ENCODE assay signal across 9 cellular contexts in the genomic region with DNA sequence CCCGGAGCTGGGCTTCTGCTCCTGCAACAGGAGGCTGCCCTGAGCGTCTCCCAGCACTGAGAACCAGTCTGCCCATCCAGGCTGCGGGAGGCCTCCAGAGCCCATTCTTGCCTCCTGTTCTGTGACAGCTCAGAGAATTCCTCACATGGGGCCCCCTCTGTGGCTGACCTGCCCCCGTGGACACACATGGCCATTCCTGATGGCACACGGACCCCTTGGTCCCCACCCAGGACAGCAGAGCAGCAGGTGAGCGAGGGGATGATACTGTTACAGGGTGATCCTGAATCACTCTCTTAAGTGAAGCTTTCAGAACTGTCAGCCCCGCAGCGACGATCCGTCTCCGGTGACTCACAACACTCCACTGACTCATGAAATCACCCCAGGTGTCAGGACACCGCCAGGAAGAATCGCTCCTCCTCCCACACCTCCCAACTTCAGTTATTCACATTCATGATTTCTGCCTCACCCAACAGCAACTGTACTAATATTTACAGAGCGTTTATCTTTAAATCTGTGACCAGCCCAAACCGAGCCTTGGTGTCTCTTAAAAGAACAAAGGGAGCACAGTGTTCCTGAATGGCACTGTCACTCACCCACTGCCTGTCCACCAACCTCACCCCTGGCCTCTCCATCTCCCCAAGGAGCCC. TPM values are rescaled to one million over a fixed set of nuclear protein-coding genes. Genes with fewer than 3 reads are reported as not detected.
DNase-seq lines count a peak whose midpoint lies in the region; ATAC-seq and TF ChIP-seq lines count a peak whose summit lies in the region.
"Had no signal": no experiment of that assay in that cellular context is flagged by ENCODE, and none has a peak within 500 bp of the region (broad histone marks: within the 10 kb centered on the region; RNA-seq: fewer than 3 reads in every experiment).

No MANE protein-coding gene starts in this region.

- DNase-seq in DMS53 treated with DMSO at 0.1 percent for 48 hours (lab: John Stamatoyannopoulos, UW; ENCODE audit: unreplicated experiment) (peak; percentile 87), MG63 (peak; percentile 69), neural progenitor cell (ENCODE audit: low spot score) (no peak), esophagus squamous epithelium (lab: John Stamatoyannopoulos, UW) (no peak), superior temporal gyrus (ENCODE audit: extremely low spot score) (no peak), activated gamma-delta T cell (lab: John Stamatoyannopoulos, UW) (no peak), SKM-1 (lab: John Stamatoyannopoulos, UW; ENCODE audit: unreplicated experiment) (no peak)
- DNase-seq in activated T-cell treated with anti-CD3 and anti-CD28 coated beads, Interleukin-2, amount 50 U/mL, for 72 hours: peak; percentile 32 to 37

- TF ChIP-seq CTCF in neural progenitor cell (IDR thresholded peaks at IDR 0.05) (no peak), esophagus squamous epithelium (IDR thresholded peaks at IDR 0.05) (no peak)

- H3K27ac Mint-ChIP-seq in activated T-cell treated with anti-CD3 and anti-CD28 coated beads, Interleukin-2, amount 50 U/mL, for 72 hours: no peak overlapping the region
- peak overlapping the region; percentile 46 for H3K27ac Mint-ChIP-seq in neural progenitor cell

- H2AFZ ChIP-seq in neural progenitor cell (replicated peaks): no peak overlapping the region

- H4K20me1 ChIP-seq in neural progenitor cell (ENCODE audit: low read depth): peaks cover 20% of the 10 kb centered on the region

- TF ChIP-seq POLR2A in esophagus squamous epithelium (IDR thresholded peaks at IDR 0.05): no peak

- H3K4me1 ChIP-seq in neural progenitor cell (no peaks in the 10 kb centered on the region), esophagus squamous epithelium (peaks cover 0 to 23% (median 0%) of the 10 kb centered on the region in 3 donors)

- peaks cover 20% of the 10 kb centered on the region for H3K27me3 Mint-ChIP-seq in activated T-cell treated with anti-CD3 and anti-CD28 coated beads, Interleukin-2, amount 50 U/mL, for 72 hours (ENCODE audit: low read depth)
- peaks cover 17% of the 10 kb centered on the region for H3K27me3 Mint-ChIP-seq in neural progenitor cell (ENCODE audit: insufficient read depth, low read depth)

- WGBS in esophagus squamous epithelium, 2 donors: 38 to 41% methylated on average over 11 to 14 of the region's 15 CpGs

- H3K4me1 Mint-ChIP-seq in activated T-cell treated with anti-CD3 and anti-CD28 coated beads, Interleukin-2, amount 50 U/mL, for 72 hours (ENCODE audit: low read depth): peaks cover 14% of the 10 kb centered on the region
- peaks cover 10% of the 10 kb centered on the region for H3K4me1 Mint-ChIP-seq in neural progenitor cell

- no peaks in the 10 kb centered on the region for H3K36me3 ChIP-seq in MG63
- no peaks in the 10 kb centered on the region for H3K36me3 ChIP-seq in neural progenitor cell
- no peaks in the 10 kb centered on the region for H3K36me3 ChIP-seq in esophagus squamous epithelium
- H3K36me3 ChIP-seq: cardiac muscle cell had no signal

- H3K9me3 ChIP-seq in MG63 (no peaks in the 10 kb centered on the region), neural progenitor cell (ENCODE audit: low read depth) (no peaks in the 10 kb centered on the region), esophagus squamous epithelium (no peaks in the 10 kb centered on the region)

- no peaks in the 10 kb centered on the region for H3K79me2 ChIP-seq in neural progenitor cell (ENCODE audit: low read depth)

- H3K4me3 ChIP-seq in MG63 (no peak overlapping the region), neural progenitor cell (no peak overlapping the region), esophagus squamous epithelium (no peak overlapping the region)
- H3K4me3 ChIP-seq: cardiac muscle cell had no signal

- no peak overlapping the region for H3K9ac ChIP-seq in neural progenitor cell

- H3K4me2 ChIP-seq in neural progenitor cell: no peak overlapping the region

- H3K4me3 Mint-ChIP-seq in activated T-cell treated with anti-CD3 and anti-CD28 coated beads, Interleukin-2, amount 50 U/mL, for 72 hours: no peak overlapping the region
- no peak overlapping the region for H3K4me3 Mint-ChIP-seq in neural progenitor cell

- peak; percentile 74 to 84 for ATAC-seq in activated T-cell treated with anti-CD3 and anti-CD28 coated beads, Interleukin-2, amount 50 U/mL, for 72 hours (replicated peaks in 1 of 2)

- intact Hi-C loops in esophagus squamous epithelium (cut with DNase I): no loop called here

- H3K36me3 Mint-ChIP-seq in activated T-cell treated with anti-CD3 and anti-CD28 coated beads, Interleukin-2, amount 50 U/mL, for 72 hours (ENCODE audit: insufficient read depth in 2 of 2): no peaks in the 10 kb centered on the region
- H3K36me3 Mint-ChIP-seq in neural progenitor cell: no peaks in the 10 kb centered on the region

- H3K9me3 Mint-ChIP-seq in activated T-cell treated with anti-CD3 and anti-CD28 coated beads, Interleukin-2, amount 50 U/mL, for 72 hours: no peaks in the 10 kb centered on the region
- no peaks in the 10 kb centered on the region for H3K9me3 Mint-ChIP-seq in neural progenitor cell

- H3K27me3 ChIP-seq in MG63: no peaks in the 10 kb centered on the region
- H3K27me3 ChIP-seq in neural progenitor cell: peaks cover 3% of the 10 kb centered on the region
- H3K27me3 ChIP-seq in esophagus squamous epithelium: peaks cover 0 to 70% (median 4%) of the 10 kb centered on the region in 4 donors

- H3K27ac ChIP-seq in neural progenitor cell (no peak overlapping the region), esophagus squamous epithelium (no peak overlapping the region)
- H3K27ac ChIP-seq: cardiac muscle cell had no signal

- no peaks in the 10 kb centered on the region for H3F3A ChIP-seq in neural progenitor cell (ENCODE audit: low read depth)

RNA-seq across cellular contexts. Expression of a gene that starts 22.5 kb away (rescaled TPM):
- 0.07 and 0.23 TPM in 2 replicates for total RNA-seq in MG63 (2014; rRNA removed; shearing (Covaris generic); ENCODE audit: low replicate concordance)
- under 1 TPM; 0.16 to 0.31 TPM for total RNA-seq in activated T-cell treated with anti-CD3 and anti-CD28 coated beads, Interleukin-2, amount 50 U/mL, for 72 hours
- total RNA-seq in neural progenitor cell (ENCODE audit: low replicate concordance): 0.17 and 0.22 TPM in 2 replicates
- total RNA-seq in esophagus squamous epithelium: under 1 TPM in 2 of 4 donors, not detected in 2; 0.38 to 0.62 TPM

RNA-seq across cellular contexts. Expression of a gene that starts 41.7 kb away (rescaled TPM):
- 168 and 264 TPM in 2 replicates for total RNA-seq in MG63 (2014; rRNA removed; shearing (Covaris generic); ENCODE audit: low replicate concordance)
- total RNA-seq in activated T-cell treated with anti-CD3 and anti-CD28 coated beads, Interleukin-2, amount 50 U/mL, for 72 hours: 100 to 1,000 TPM; 507 to 537 TPM
- 261 and 410 TPM in 2 replicates for total RNA-seq in neural progenitor cell (ENCODE audit: low replicate concordance)
- 100 to 1,000 TPM in 3 of 4 donors, 10 to 100 TPM in 1; 75.5 to 237 (median 192) TPM for total RNA-seq in esophagus squamous epithelium

RNA-seq across cellular contexts. Expression of a gene that starts 48.3 kb away (rescaled TPM):
- total RNA-seq in MG63 (2014; rRNA removed; shearing (Covaris generic); ENCODE audit: low replicate concordance): 7.8 and 7.9 TPM in 2 replicates
- total RNA-seq in activated T-cell treated with anti-CD3 and anti-CD28 coated beads, Interleukin-2, amount 50 U/mL, for 72 hours: 10 to 100 TPM in 1 of 2 donors, 1 to 10 TPM in 1; 9.5 to 14.9 TPM
- total RNA-seq in neural progenitor cell (ENCODE audit: low replicate concordance) (3.1 and 5.9 TPM in 2 replicates), esophagus squamous epithelium (10 to 100 TPM in 3 of 4 donors, 1 to 10 TPM in 1; 6.6 to 43.3 (median 23.3) TPM)

Comparison
In these comparisons a context has a peak if more than half of its experiments do, and no peak if none do; other contexts are left out.
1. DNase-seq: peak in DMS53 treated with DMSO at 0.1 percent for 48 hours (single experiment), MG63 (single experiment) and activated T-cell treated with anti-CD3 and anti-CD28 coated beads, Interleukin-2, amount 50 U/mL, for 72 hours (2 of 2); none in neural progenitor cell (single experiment), esophagus squamous epithelium (single experiment), superior temporal gyrus (single experiment), activated gamma-delta T cell (single experiment) and SKM-1 (single experiment).